Comparison of ENCODE assay signal across 20 cellular contexts in the genomic region with DNA sequence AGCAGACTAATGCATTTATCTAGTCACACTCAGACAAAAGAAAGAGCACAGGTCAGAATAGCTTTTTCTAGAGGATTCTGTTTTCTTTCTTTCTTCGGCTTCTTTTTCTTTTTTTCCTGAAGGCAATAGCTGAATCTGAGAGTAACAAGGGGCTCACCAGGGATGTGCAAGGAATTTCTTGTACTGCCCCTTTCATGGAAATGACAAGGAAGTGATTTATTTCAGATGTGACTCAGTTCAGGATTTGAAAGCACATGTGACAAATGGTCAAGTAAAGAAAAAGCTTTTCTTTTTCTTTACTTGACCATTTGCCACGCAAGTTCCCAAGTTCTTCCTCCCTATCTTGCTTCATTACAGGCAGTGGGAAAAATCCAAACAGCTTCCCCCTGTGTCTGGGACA.
A peak's percentile ranks its signal among the peaks of the same experiment; 100 is the strongest.
DNase-seq lines count a peak whose midpoint lies in the region; FAIRE-seq and TF ChIP-seq lines count a peak whose summit lies in the region.
"Had no signal": no experiment of that assay in that cellular context is flagged by ENCODE, and none has a peak within 500 bp of the region (broad histone marks: within the 10 kb centered on the region; RNA-seq: fewer than 3 reads in every experiment).

No MANE protein-coding gene starts in this region.

- no peak for TF ChIP-seq POLR2A in transverse colon (IDR thresholded peaks at IDR 0.05)

- no peaks in the 10 kb centered on the region for H3K9me3 Mint-ChIP-seq in endothelial cell (ENCODE audit: unreplicated experiment)
- H3K9me3 Mint-ChIP-seq in nephron, result no peaks in the 10 kb centered on the region
- H3K9me3 Mint-ChIP-seq: activated naive CD8-positive, alpha-beta T cell treated with anti-CD3 and anti-CD28 coated beads, Interleukin-2, amount 50 U/mL, for 24 hours; CD8-positive, alpha-beta T cell; endodermal cell; IgD-negative memory B cell had no signal

- no peak overlapping the region for H3K4me3 ChIP-seq in transverse colon
- H3K4me3 ChIP-seq: SK-N-MC had no signal

- no peaks in the 10 kb centered on the region for H3K9me3 ChIP-seq in transverse colon

- in situ Hi-C loops in transverse colon (cut with MboI; ENCODE audit: low pct_ligation_motif_present in 1 of 4, low pct_unique_long_range_greater_than_20kb in 1 of 4, low sequenced_read_pairs in 3 of 4), result no loop called here

- no peaks in the 10 kb centered on the region for H3K36me3 ChIP-seq in transverse colon

- H3K27me3 ChIP-seq in transverse colon, result no peaks in the 10 kb centered on the region

- no peak for TF ChIP-seq EP300 in transverse colon (IDR thresholded peaks at IDR 0.05; ENCODE audit: low read depth)

- TF ChIP-seq CTCF in endothelial cell (IDR thresholded peaks at IDR 0.05; ENCODE audit: unreplicated experiment) (no peak), nephron (IDR thresholded peaks at IDR 0.05; ENCODE audit: unreplicated experiment in 3 of 3) (no peak), transverse colon (IDR thresholded peaks at IDR 0.05) (no peak)

- peaks cover 3 to 25% (median 5%) of the 10 kb centered on the region in 4 donors for H3K4me1 ChIP-seq in transverse colon

- DNase-seq in EH (ENCODE audit: low read depth), result peak; percentile 20
- peak; percentile 22 for DNase-seq in RCC 7860 (ENCODE audit: low spot score)
- no peak for DNase-seq in endothelial cell (ENCODE audit: low spot score)
- no peak for DNase-seq in amniotic stem cell (lab: John Stamatoyannopoulos, UW)
- DNase-seq in SW480 (ENCODE audit: low spot score), result no peak
- DNase-seq in transverse colon, result no peak
- no peak for DNase-seq in cortex of kidney (lab: John Stamatoyannopoulos, UW)
- DNase-seq: activated CD4-positive, alpha-beta T cell treated with anti-CD3 and anti-CD28 coated beads for 36 hours; activated CD8-positive, alpha-beta memory T cell treated with anti-CD3 and anti-CD28 coated beads, Interleukin-2, amount 10 ng/mL, durations not matched to agents 7 days and 5 days; activated naive CD8-positive, alpha-beta T cell treated with anti-CD3 and anti-CD28 coated beads, Interleukin-2, amount 50 U/mL, for 24 hours; CD8-positive, alpha-beta T cell; DMS79; endodermal cell; NCI-H1694 treated with DMSO at 0.1 percent for 48 hours; nucleus accumbens; retina had no signal

- H3K4me1 Mint-ChIP-seq in endothelial cell (ENCODE audit: unreplicated experiment), result peaks cover 66% of the 10 kb centered on the region
- peaks cover 46% of the 10 kb centered on the region for H3K4me1 Mint-ChIP-seq in nephron

- H3K27me3 Mint-ChIP-seq in endothelial cell (ENCODE audit: unreplicated experiment) (peaks cover 9% of the 10 kb centered on the region), nephron (ENCODE audit: low read depth) (no peaks in the 10 kb centered on the region)
- H3K27me3 Mint-ChIP-seq: activated CD4-positive, alpha-beta T cell treated with anti-CD3 and anti-CD28 coated beads for 36 hours; activated CD8-positive, alpha-beta memory T cell treated with anti-CD3 and anti-CD28 coated beads, Interleukin-2, amount 10 ng/mL, durations not matched to agents 7 days and 5 days; activated naive CD8-positive, alpha-beta T cell treated with anti-CD3 and anti-CD28 coated beads, Interleukin-2, amount 50 U/mL, for 24 hours; IgD-negative memory B cell had no signal

- peaks cover 33% of the 10 kb centered on the region for H3K36me3 Mint-ChIP-seq in endothelial cell (ENCODE audit: low read depth, unreplicated experiment)
- peaks cover 36% of the 10 kb centered on the region for H3K36me3 Mint-ChIP-seq in nephron (ENCODE audit: low read depth)
- H3K36me3 Mint-ChIP-seq: activated CD8-positive, alpha-beta memory T cell treated with anti-CD3 and anti-CD28 coated beads, Interleukin-2, amount 10 ng/mL, durations not matched to agents 7 days and 5 days; CD8-positive, alpha-beta T cell had no signal

- H3K4me3 Mint-ChIP-seq in endothelial cell (ENCODE audit: unreplicated experiment), result no peak overlapping the region
- no peak overlapping the region for H3K4me3 Mint-ChIP-seq in nephron
- H3K4me3 Mint-ChIP-seq: activated CD4-positive, alpha-beta T cell treated with anti-CD3 and anti-CD28 coated beads for 36 hours; activated CD8-positive, alpha-beta memory T cell treated with anti-CD3 and anti-CD28 coated beads, Interleukin-2, amount 10 ng/mL, durations not matched to agents 7 days and 5 days; activated naive CD8-positive, alpha-beta T cell treated with anti-CD3 and anti-CD28 coated beads, Interleukin-2, amount 50 U/mL, for 24 hours; CD8-positive, alpha-beta T cell; endodermal cell had no signal

- H3K27ac ChIP-seq in transverse colon, result peak overlapping the region in 1 of 4 donors; percentile 2
- H3K27ac ChIP-seq: HL-60, SK-N-MC had no signal

- WGBS in transverse colon (ENCODE audit: low coverage in 1 of 2), 2 donors, result 63 to 85% methylated on average over 2 of the region's 2 CpGs

- no peak for FAIRE-seq in RCC 7860 (lab: Jason Lieb, UNC)

- H3K27ac Mint-ChIP-seq in endothelial cell (ENCODE audit: unreplicated experiment) (peak overlapping the region; percentile 42), nephron (peak overlapping the region in 2 of 3 experiments; percentile 33 to 35)
- H3K27ac Mint-ChIP-seq: activated CD4-positive, alpha-beta T cell treated with anti-CD3 and anti-CD28 coated beads for 36 hours; activated CD8-positive, alpha-beta memory T cell treated with anti-CD3 and anti-CD28 coated beads, Interleukin-2, amount 10 ng/mL, durations not matched to agents 7 days and 5 days; activated naive CD8-positive, alpha-beta T cell treated with anti-CD3 and anti-CD28 coated beads, Interleukin-2, amount 50 U/mL, for 24 hours; CD8-positive, alpha-beta T cell; endodermal cell; IgD-negative memory B cell had no signal

- intact Hi-C loops in transverse colon (cut with DNase I; ENCODE audit: low total_unique reads), result no loop called here

Comparison
In these comparisons a context has a peak if more than half of its experiments do, and no peak if none do; other contexts are left out.
1. DNase-seq: peak in EH (single experiment) and RCC 7860 (single experiment); none in endothelial cell (single experiment), amniotic stem cell (single experiment), SW480 (single experiment), transverse colon (single experiment) and cortex of kidney (single experiment).